ENCODE assay signal across 11 cellular contexts in genomic region chr6:125835221-125835744, GRCh38. TPM values are rescaled to one million over a fixed set of nuclear protein-coding genes. Genes with fewer than 3 reads are reported as not detected.
DNase-seq lines count a peak whose midpoint lies in the region; ATAC-seq and TF ChIP-seq lines count a peak whose summit lies in the region.
"Had no signal": no experiment of that assay in that cellular context is flagged by ENCODE, and none has a peak within 500 bp of the region (broad histone marks: within the 10 kb centered on the region; RNA-seq: fewer than 3 reads in every experiment).

No MANE protein-coding gene starts in this region.

- DNase-seq in BJ (ENCODE audit: low read depth) (peak; percentile 12), SKM-1 treated with dmso at 0.1 percent for 144 hours (lab: John Stamatoyannopoulos, UW; ENCODE audit: unreplicated experiment) (peak; percentile 59), fibroblast of the conjunctiva (ENCODE audit: low read depth) (peak; percentile 34), psoas muscle (peak in 1 of 2 donors; percentile 47), OCI-M2 (lab: John Stamatoyannopoulos, UW; ENCODE audit: unreplicated experiment) (no peak), glomerular visceral epithelial cell (ENCODE audit: extremely low spot score) (no peak), NCI-H2227 treated with DMSO at 0.1 percent for 48 hours (lab: John Stamatoyannopoulos, UW) (no peak)
- DNase-seq: activated CD4-positive, CD25-positive, alpha-beta regulatory T cell; NCI-H82 had no signal

- ATAC-seq in psoas muscle (peak in 3 of 4 donors; percentile 45 to 66 (median 51)), GM19455 (IDR thresholded peaks at IDR 0.05; ENCODE audit: unreplicated experiment) (no peak)
- ATAC-seq: K562 had no signal

- H3K4me3 ChIP-seq in BJ (ENCODE audit: low read depth, low read length) (no peak overlapping the region), psoas muscle (no peak overlapping the region)
- H3K4me3 ChIP-seq: K562 had no signal

- peak overlapping the region; percentile 13 for H3K27ac ChIP-seq in psoas muscle

- H3K36me3 ChIP-seq in BJ (ENCODE audit: control insufficient read depth, insufficient read depth, low read length) (no peaks in the 10 kb centered on the region; the same call in 1 of the 2 replicates), psoas muscle (ENCODE audit: insufficient read depth in 1 of 2, low read depth in 1 of 2) (no peaks in the 10 kb centered on the region)

- no peak for TF ChIP-seq CTCF in BJ (IDR thresholded peaks at IDR 0.05; ENCODE audit: insufficient read depth, low read depth, low read length)
- TF ChIP-seq CTCF in psoas muscle (IDR thresholded peaks at IDR 0.05) = no peak

- CTCF ChIA-PET in BJ (lab: Yijun Ruan, JAX) = interaction anchor here (1.3 to 2.7 kb wide), 4 partner anchors 11 to 122 kb away, joined by 3 to 8 read pairs (median 6); no protein-coding TSS in a partner anchor

- H3K9me3 ChIP-seq in psoas muscle = no peaks in the 10 kb centered on the region

- intact Hi-C loops in psoas muscle (cut with DNase I) = no loop called here

- no peaks in the 10 kb centered on the region for H3K4me1 ChIP-seq in psoas muscle

- POLR2A ChIA-PET in BJ (lab: Charles Lee) = interaction anchor here (1.8 kb wide), 1 partner anchor 10 kb away, joined by 6 read pairs; no protein-coding TSS in a partner anchor

- H3K27me3 ChIP-seq in BJ (ENCODE audit: control insufficient read depth, insufficient read depth, low read length) = no peaks in the 10 kb centered on the region
- H3K27me3 ChIP-seq in psoas muscle (ENCODE audit: insufficient read depth in 3 of 3, low read length in 2 of 3) = no peaks in the 10 kb centered on the region

- 64 to 77% (median 70%) methylated on average over 2 of the region's 2 CpGs for WGBS in psoas muscle, 3 donors

RNA-seq across cellular contexts. Expression of gene NCOA7, which starts 44.5 kb away (rescaled TPM):
- polyA plus RNA-seq in BJ (2011; rRNA removed) = 27.2 and 29.7 TPM in 2 replicates
- 30.9 and 55.3 TPM in 2 replicates for polyA minus RNA-seq in BJ (2011; rRNA and poly(A)+ RNA removed)
- total RNA-seq in psoas muscle = 10 to 100 TPM in 3 of 4 donors, 1 to 10 TPM in 1; 8.2 to 22.5 (median 13.2) TPM
- polyA plus RNA-seq in psoas muscle = 1 to 10 TPM; 3.1 to 7.4 (median 5.6) TPM

Comparison
In these comparisons a context has a peak if more than half of its experiments do, and no peak if none do; other contexts are left out.
1. DNase-seq: peak in BJ (single experiment), SKM-1 treated with dmso at 0.1 percent for 144 hours (single experiment) and fibroblast of the conjunctiva (single experiment); none in OCI-M2 (single experiment), glomerular visceral epithelial cell (single experiment) and NCI-H2227 treated with DMSO at 0.1 percent for 48 hours (single experiment).